In genomic region chr5:76457685-76458491, GRCh38 we compare ENCODE assay signal across 1 cellular context.
TF ChIP-seq lines count a peak whose summit lies in the region.

No MANE protein-coding gene starts in this region.

TF ChIP-seq in HepG2, 621 proteins besides CTCF, POLR2A, EP300 and RAD21 (continued from another document and continues in another):
- no peak for TF ChIP-seq ZNF782 (CRISPR knock-in tag; IDR thresholded peaks at IDR 0.05; ENCODE audit: borderline replicate concordance)
- no peak for TF ChIP-seq KAT2B (IDR thresholded peaks at IDR 0.05; ENCODE audit: borderline replicate concordance, low read depth, low read length)
- TF ChIP-seq REPIN1 (CRISPR knock-in tag; IDR thresholded peaks at IDR 0.05; ENCODE audit: borderline replicate concordance, low read depth): no peak
- no peak for TF ChIP-seq ZNF280B (CRISPR knock-in tag; IDR thresholded peaks at IDR 0.05; ENCODE audit: borderline replicate concordance)
- TF ChIP-seq XBP1 (CRISPR knock-in tag; IDR thresholded peaks at IDR 0.05): no peak
- TF ChIP-seq ZNF12 (CRISPR knock-in tag; IDR thresholded peaks at IDR 0.05): no peak
- no peak for TF ChIP-seq ZNF142 (CRISPR knock-in tag; IDR thresholded peaks at IDR 0.05)
- no peak for TF ChIP-seq NFIB (CRISPR knock-in tag; IDR thresholded peaks at IDR 0.05; ENCODE audit: borderline replicate concordance)
- no peak for TF ChIP-seq KDM6A (CRISPR knock-in tag; IDR thresholded peaks at IDR 0.05; ENCODE audit: low read depth)
- no peak for TF ChIP-seq ZHX2 (IDR thresholded peaks at IDR 0.05; ENCODE audit: low read depth)
- no peak for TF ChIP-seq ZHX2 (CRISPR knock-in tag; IDR thresholded peaks at IDR 0.05; ENCODE audit: borderline replicate concordance)
- no peak for TF ChIP-seq ZNF431 (CRISPR knock-in tag; IDR thresholded peaks at IDR 0.05; ENCODE audit: borderline replicate concordance, low read depth)
- TF ChIP-seq HBP1 (CRISPR knock-in tag; IDR thresholded peaks at IDR 0.05; ENCODE audit: low read depth): no peak
- no peak for TF ChIP-seq FOXO4 (CRISPR knock-in tag; conservative IDR thresholded peaks at IDR 0.05)
- no peak for TF ChIP-seq GMEB1 (CRISPR knock-in tag; IDR thresholded peaks at IDR 0.05; ENCODE audit: borderline replicate concordance)
- no peak for TF ChIP-seq ZNF468 (CRISPR knock-in tag; IDR thresholded peaks at IDR 0.05)
- TF ChIP-seq ERF (CRISPR knock-in tag; IDR thresholded peaks at IDR 0.05): no peak
- no peak for TF ChIP-seq REXO4 (CRISPR knock-in tag; IDR thresholded peaks at IDR 0.05; ENCODE audit: borderline replicate concordance)
- TF ChIP-seq TBL1XR1 (IDR thresholded peaks at IDR 0.05; ENCODE audit: borderline replicate concordance, low read length, partially characterized antibody): no peak
- TF ChIP-seq ZNF883 (CRISPR knock-in tag; IDR thresholded peaks at IDR 0.05; ENCODE audit: not compliant biosample characterization): no peak
- no peak for TF ChIP-seq NONO (IDR thresholded peaks at IDR 0.05)
- no peak for TF ChIP-seq NONO (CRISPR knock-in tag; conservative IDR thresholded peaks at IDR 0.05)
- no peak for TF ChIP-seq RARG (CRISPR knock-in tag; IDR thresholded peaks at IDR 0.05; ENCODE audit: low read depth)
- no peak for TF ChIP-seq ZNF136 (CRISPR knock-in tag; IDR thresholded peaks at IDR 0.05; ENCODE audit: low read depth)
- no peak for TF ChIP-seq ZNF800 (CRISPR knock-in tag; IDR thresholded peaks at IDR 0.05)
- TF ChIP-seq RFX5 (IDR thresholded peaks at IDR 0.05; ENCODE audit: low read depth, low read length): no peak
- TF ChIP-seq MTA1 (CRISPR knock-in tag; IDR thresholded peaks at IDR 0.05; ENCODE audit: borderline replicate concordance): no peak
- no peak for TF ChIP-seq ZNF557 (CRISPR knock-in tag; IDR thresholded peaks at IDR 0.05)
- no peak for TF ChIP-seq ZNF251 (CRISPR knock-in tag; IDR thresholded peaks at IDR 0.05)
- no peak for TF ChIP-seq ZNF558 (CRISPR knock-in tag; IDR thresholded peaks at IDR 0.05; ENCODE audit: borderline replicate concordance)
- no peak for TF ChIP-seq ZNF614 (CRISPR knock-in tag; IDR thresholded peaks at IDR 0.05; ENCODE audit: borderline replicate concordance)
- no peak for TF ChIP-seq NFYB (CRISPR knock-in tag; IDR thresholded peaks at IDR 0.05)
